Comparison of ENCODE assay signal across 8 cellular contexts in genomic region chr3:48897401-48898376, GRCh38. TPM values are rescaled to one million over a fixed set of nuclear protein-coding genes. Genes with fewer than 3 reads are reported as not detected.
A peak's percentile ranks its signal among the peaks of the same experiment; 100 is the strongest.
DNase-seq lines count a peak whose midpoint lies in the region; ATAC-seq and TF ChIP-seq lines count a peak whose summit lies in the region.

No MANE protein-coding gene starts in this region.

- H3K9ac ChIP-seq in BLaER1 (peak overlapping the region; percentile 84), skeletal muscle satellite cell (ENCODE audit: low read depth, low read length) (peak overlapping the region; percentile 80)

- ATAC-seq in heart right ventricle: peak in 6 of 8 donors; percentile 2 to 40 (median 6)

- H3K4me1 Mint-ChIP-seq in activated CD4-positive, alpha-beta memory T cell treated with anti-CD3 and anti-CD28 coated beads, Interleukin-2, amount 10 ng/mL, durations not matched to agents 7 days and 5 days: peaks cover 40% of the 10 kb centered on the region

- H3K36me3 ChIP-seq in BLaER1 (no peaks in the 10 kb centered on the region), HAP-1 (replicated peaks) (no peaks in the 10 kb centered on the region), heart right ventricle (no peaks in the 10 kb centered on the region), skeletal muscle satellite cell (ENCODE audit: insufficient read depth, low read length) (no peaks in the 10 kb centered on the region)

- CTCF ChIA-PET in activated CD4-positive, alpha-beta memory T cell treated with anti-CD3 and anti-CD28 coated beads, Interleukin-2, amount 10 ng/mL, durations not matched to agents 7 days and 5 days (lab: Charles Lee): interaction anchor here (0.5 to 4.0 kb wide), 16 partner anchors 8 to 1064 kb away, joined by 3 to 25 read pairs (median 4); partner anchors contain the start of genes ARIH2, NCKIPSD and WDR6

- no peaks in the 10 kb centered on the region for H4K20me1 ChIP-seq in BLaER1

- no peaks in the 10 kb centered on the region for H3K27me3 ChIP-seq in BLaER1
- no peaks in the 10 kb centered on the region for H3K27me3 ChIP-seq in HAP-1 (ENCODE audit: low read depth)
- no peaks in the 10 kb centered on the region for H3K27me3 ChIP-seq in heart right ventricle
- H3K27me3 ChIP-seq in skeletal muscle satellite cell (ENCODE audit: control insufficient read depth, insufficient read depth, low read length): no peaks in the 10 kb centered on the region

- H3K4me2 ChIP-seq in BLaER1 (peak overlapping the region; percentile 95), skeletal muscle satellite cell (ENCODE audit: low read length) (peak overlapping the region; percentile 98)

- H3K4me1 ChIP-seq in BLaER1: peaks cover 41% of the 10 kb centered on the region
- H3K4me1 ChIP-seq in HAP-1: peaks cover 9% of the 10 kb centered on the region
- H3K4me1 ChIP-seq in heart right ventricle: peaks cover 5 to 24% (median 19%) of the 10 kb centered on the region in 9 donors
- H3K4me1 ChIP-seq in skeletal muscle satellite cell (ENCODE audit: control insufficient read depth, insufficient read depth, low read length): peaks cover 14% of the 10 kb centered on the region

- H3K27me3 Mint-ChIP-seq in activated CD4-positive, alpha-beta memory T cell treated with anti-CD3 and anti-CD28 coated beads, Interleukin-2, amount 10 ng/mL, durations not matched to agents 7 days and 5 days: no peaks in the 10 kb centered on the region

- H3K27ac Mint-ChIP-seq in activated CD4-positive, alpha-beta memory T cell treated with anti-CD3 and anti-CD28 coated beads, Interleukin-2, amount 10 ng/mL, durations not matched to agents 7 days and 5 days: peak overlapping the region; percentile 91

- H3K27ac ChIP-seq in BLaER1: peak overlapping the region; percentile 80
- H3K27ac ChIP-seq in heart right ventricle: peak overlapping the region; percentile 19 to 95 (median 90)

- H3K36me3 Mint-ChIP-seq in activated CD4-positive, alpha-beta memory T cell treated with anti-CD3 and anti-CD28 coated beads, Interleukin-2, amount 10 ng/mL, durations not matched to agents 7 days and 5 days (ENCODE audit: low read depth): peaks cover 4% of the 10 kb centered on the region

- H3K9me3 ChIP-seq in BLaER1 (no peaks in the 10 kb centered on the region), HAP-1 (no peaks in the 10 kb centered on the region), heart right ventricle (no peaks in the 10 kb centered on the region), skeletal muscle satellite cell (replicated peaks; ENCODE audit: low read length) (no peaks in the 10 kb centered on the region)

- H3K9me3 Mint-ChIP-seq in activated CD4-positive, alpha-beta memory T cell treated with anti-CD3 and anti-CD28 coated beads, Interleukin-2, amount 10 ng/mL, durations not matched to agents 7 days and 5 days: no peaks in the 10 kb centered on the region

- 39 to 47% methylated on average over 17 of the region's 17 CpGs for WGBS in heart right ventricle, 2 donors

- POLR2A ChIA-PET in activated CD4-positive, alpha-beta memory T cell treated with anti-CD3 and anti-CD28 coated beads, Interleukin-2, amount 10 ng/mL, durations not matched to agents 7 days and 5 days (lab: Charles Lee): interaction anchor here (0.8 to 4.4 kb wide), 20 partner anchors 9 to 181 kb away, joined by 3 to 91 read pairs (median 4); partner anchors contain the start of genes ARIH2, IP6K2, NDUFAF3 and PRKAR2A

- intact Hi-C loops in heart right ventricle (cut with DNase I): loop anchor here in 3 of 10 donors (2.0 to 5.0 kb wide), 2 partner anchors 21 to 160 kb away; partner anchors contain the start of gene ARIH2 (in 2 of the 3)

- peak overlapping the region; percentile 89 for H3K4me3 Mint-ChIP-seq in activated CD4-positive, alpha-beta memory T cell treated with anti-CD3 and anti-CD28 coated beads, Interleukin-2, amount 10 ng/mL, durations not matched to agents 7 days and 5 days

- in situ Hi-C loops in HAP-1 (cut with MboI; ENCODE audit: low sequenced_read_pairs): no loop called here

- DNase-seq in HAP-1 (ENCODE audit: low spot score in 2 of 2) (no peak), heart right ventricle (no peak), KG1 (lab: John Stamatoyannopoulos, UW) (no peak), mesenteric fat pad (ENCODE audit: low spot score) (no peak), NCI-H1694 (lab: John Stamatoyannopoulos, UW) (no peak)
- DNase-seq in activated CD4-positive, alpha-beta memory T cell treated with anti-CD3 and anti-CD28 coated beads, Interleukin-2, amount 10 ng/mL, durations not matched to agents 7 days and 5 days: peak; percentile 23

- H3K4me3 ChIP-seq in BLaER1 (peak overlapping the region; percentile 86), HAP-1 (peak overlapping the region; percentile 60), heart right ventricle (peak overlapping the region; percentile 43 to 96 (median 82)), skeletal muscle satellite cell (ENCODE audit: low read length) (peak overlapping the region; percentile 97)

- TF ChIP-seq CTCF in heart right ventricle (IDR thresholded peaks at IDR 0.05): no peak

RNA-seq across cellular contexts. Expression of gene SLC25A20, which starts 1.0 kb away (rescaled TPM):
- 10 to 100 TPM; 25.6 to 29.5 TPM for total RNA-seq in activated CD4-positive, alpha-beta memory T cell treated with anti-CD3 and anti-CD28 coated beads, Interleukin-2, amount 10 ng/mL, durations not matched to agents 7 days and 5 days
- total RNA-seq in heart right ventricle: 100 to 1,000 TPM in 1 of 10 donors, 10 to 100 TPM in 9; 42.5 to 129 (median 82.6) TPM
- 10 to 100 TPM; 36.7 to 45.7 TPM for polyA plus RNA-seq in heart right ventricle
- 14.4 and 18.1 TPM in 2 replicates for total RNA-seq in skeletal muscle satellite cell (2012; rRNA removed)
- total RNA-seq in mesenteric fat pad: 46.1 TPM

RNA-seq across cellular contexts. Expression of gene ARIH2, which starts 21.0 kb away (rescaled TPM):
- 100 to 1,000 TPM; 100 TPM for total RNA-seq in activated CD4-positive, alpha-beta memory T cell treated with anti-CD3 and anti-CD28 coated beads, Interleukin-2, amount 10 ng/mL, durations not matched to agents 7 days and 5 days
- total RNA-seq in heart right ventricle (100 to 1,000 TPM in 9 of 10 donors, 10 to 100 TPM in 1; 84.0 to 177 (median 147) TPM), mesenteric fat pad (92.3 TPM)
- polyA plus RNA-seq in heart right ventricle: 100 to 1,000 TPM in 1 of 2 donors, 10 to 100 TPM in 1; 41.9 to 104 TPM
- total RNA-seq in skeletal muscle satellite cell (2012; rRNA removed): 43.5 and 70.5 TPM in 2 replicates

RNA-seq across cellular contexts. Expression of gene PRKAR2A, which starts 50.0 kb away (rescaled TPM):
- total RNA-seq in activated CD4-positive, alpha-beta memory T cell treated with anti-CD3 and anti-CD28 coated beads, Interleukin-2, amount 10 ng/mL, durations not matched to agents 7 days and 5 days: 10 to 100 TPM; 28.3 to 29.7 TPM
- total RNA-seq in heart right ventricle (10 to 100 TPM; 42.8 to 55.7 (median 44.8) TPM), mesenteric fat pad (72.1 TPM)
- polyA plus RNA-seq in heart right ventricle: 10 to 100 TPM; 11.3 to 13.3 TPM
- 47.4 and 54.4 TPM in 2 replicates for total RNA-seq in skeletal muscle satellite cell (2012; rRNA removed)
